34 cellular contexts compared by ENCODE assay signal in the genomic region with DNA sequence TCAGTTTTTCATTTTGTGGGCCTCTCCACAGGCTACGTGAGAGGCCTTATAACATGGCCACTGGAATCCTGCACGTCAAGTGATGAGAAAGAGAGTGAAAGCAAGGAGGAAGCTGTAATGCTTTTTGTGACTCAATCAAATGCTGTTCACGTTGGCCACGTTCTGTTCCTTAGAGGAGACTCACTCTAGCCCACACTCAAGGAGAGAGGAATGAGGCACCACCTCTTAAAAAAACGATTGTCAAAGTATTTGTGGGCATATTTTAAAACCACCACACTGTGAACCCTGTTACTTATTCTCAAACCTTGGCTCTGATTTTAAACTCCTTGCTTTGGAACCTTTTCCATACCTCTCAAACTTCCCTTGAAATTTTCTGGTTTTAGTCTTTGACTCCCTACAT.
"Had no signal": no experiment of that assay in that cellular context is flagged by ENCODE, and none has a peak within 500 bp of the region (broad histone marks: within the 10 kb centered on the region; RNA-seq: fewer than 3 reads in every experiment).

No MANE protein-coding gene starts in this region.

- ATAC-seq: activated CD8-positive, alpha-beta T cell treated with anti-CD3 and anti-CD28 coated beads for 36 hours; activated naive CD4-positive, alpha-beta T cell treated with anti-CD3 and anti-CD28 coated beads, Interleukin-2, amount 50 U/mL, for 72 hours; activated T-cell treated with anti-CD3 and anti-CD28 coated beads, Interleukin-2, amount 50 U/mL, for 4 hours; activated T-cell treated with anti-CD3 and anti-CD28 coated beads, Interleukin-2, amount 50 U/mL, for 72 hours; activated T-helper 17 cell treated with anti-CD3 and anti-CD28 coated beads, Interleukin-2, amount 50 U/mL, for 72 hours had no signal

- H3K27ac Mint-ChIP-seq: activated B cell treated with CpG ODN at 0.5 μM for 24 hours; activated CD4-positive, alpha-beta memory T cell treated with anti-CD3 and anti-CD28 coated beads for 36 hours; activated CD4-positive, alpha-beta T cell treated with anti-CD3 and anti-CD28 coated beads, Interleukin-2, amount 10 ng/mL, durations not matched to agents 24 days and 14 days; activated CD8-positive, alpha-beta T cell treated with anti-CD3 and anti-CD28 coated beads for 36 hours; activated naive CD4-positive, alpha-beta T cell treated with anti-CD3 and anti-CD28 coated beads for 36 hours; activated naive CD8-positive, alpha-beta T cell treated with anti-CD3 and anti-CD28 coated beads for 36 hours; activated T-cell treated with anti-CD3 and anti-CD28 coated beads, Interleukin-2, amount 50 U/mL, for 72 hours; activated T-helper 1 cell treated with anti-CD3 and anti-CD28 coated beads, Interleukin-12 subunit alpha, Interleukin-12 subunit beta, Interleukin-2, Interleukin-4 antibody, amounts not matched to agents 30 ng/mL and 10 ng/mL and 1 ng/mL, durations not matched to agents 14 hours and 24 hours and 36 hours; activated T-helper 17 cell treated with anti-CD3 and anti-CD28 coated beads, Interleukin-2, amount 50 U/mL, for 72 hours; T-helper 1 cell treated with Interleukin-12 subunit alpha and Interleukin-12 subunit beta and Interleukin-4 antibody, amounts not matched to agents 30 μg/mL and 1 μg/mL, for 36 hours; T-helper 2 cell treated with Interferon-gamma antibody and Interleukin-4, amounts not matched to agents 5 μg/mL and 100 μg/mL, for 36 hours had no signal

- H3K27me3 Mint-ChIP-seq: activated B cell treated with CpG ODN at 0.5 μM for 24 hours; activated CD4-positive, alpha-beta memory T cell treated with anti-CD3 and anti-CD28 coated beads for 36 hours; activated CD4-positive, alpha-beta T cell treated with anti-CD3 and anti-CD28 coated beads, Interleukin-2, amount 10 ng/mL, durations not matched to agents 24 days and 14 days; activated CD8-positive, alpha-beta T cell treated with anti-CD3 and anti-CD28 coated beads for 36 hours; activated naive CD8-positive, alpha-beta T cell treated with anti-CD3 and anti-CD28 coated beads for 36 hours; activated T-helper 17 cell treated with anti-CD3 and anti-CD28 coated beads, Interleukin-2, amount 50 U/mL, for 72 hours had no signal

- H3K9me3 ChIP-seq: adrenal gland, ascending aorta had no signal

- H3K27me3 ChIP-seq: adrenal gland, ascending aorta, brain microvascular endothelial cell, breast epithelium had no signal

- H3K36me3 Mint-ChIP-seq: activated CD4-positive, alpha-beta memory T cell treated with anti-CD3 and anti-CD28 coated beads for 36 hours; activated naive CD8-positive, alpha-beta T cell treated with anti-CD3 and anti-CD28 coated beads for 36 hours had no signal

- DNase-seq: activated B cell treated with CpG ODN at 0.5 μM for 24 hours; activated CD4-positive, alpha-beta memory T cell treated with anti-CD3 and anti-CD28 coated beads for 36 hours; activated CD4-positive, alpha-beta T cell treated with anti-CD3 and anti-CD28 coated beads for 4 hours; activated CD4-positive, alpha-beta T cell treated with anti-CD3 and anti-CD28 coated beads, Interleukin-2, amount 10 ng/mL, durations not matched to agents 24 days and 14 days; activated CD4-positive, alpha-beta T cell treated with anti-CD3 and anti-CD28 coated beads, Interleukin-2, amount 50 U/mL, for 1 hour; activated CD4-positive, alpha-beta T cell treated with anti-CD3 and anti-CD28 coated beads, Interleukin-2, amount 50 U/mL, for 4 hours; activated CD4-positive, CD25-positive, alpha-beta regulatory T cell treated with anti-CD3 and anti-CD28 coated beads, Interleukin-2, amount 50 U/mL, for 72 hours; activated CD8-positive, alpha-beta memory T cell treated with anti-CD3 and anti-CD28 coated beads, Interleukin-2, amount 50 U/mL, for 4 hours; activated CD8-positive, alpha-beta T cell treated with anti-CD3 and anti-CD28 coated beads for 36 hours; activated effector memory CD4-positive, alpha-beta T cell treated with anti-CD3 and anti-CD28 coated beads, Interleukin-2, amount 50 U/mL, for 16 hours; activated gamma-delta T cell treated with Interleukin-2 at 50 U/mL for 16 hours; activated naive CD4-positive, alpha-beta T cell; activated naive CD4-positive, alpha-beta T cell treated with anti-CD3 and anti-CD28 coated beads for 36 hours; activated naive CD4-positive, alpha-beta T cell treated with anti-CD3 and anti-CD28 coated beads, Interleukin-2, amount 50 U/mL, for 16 hours; activated naive CD8-positive, alpha-beta T cell treated with anti-CD3 and anti-CD28 coated beads for 36 hours; activated T-cell treated with anti-CD3 and anti-CD28 coated beads for 4 hours; activated T-cell treated with anti-CD3 and anti-CD28 coated beads, Interleukin-2, amount 50 U/mL, for 1 hour; activated T-cell treated with anti-CD3 and anti-CD28 coated beads, Interleukin-2, amount 50 U/mL, for 4 hours; activated T-cell treated with anti-CD3 and anti-CD28 coated beads, Interleukin-2, amount 50 U/mL, for 72 hours; adrenal gland; amniotic stem cell; brain microvascular endothelial cell; central memory CD4-positive, alpha-beta T cell; T-helper 2 cell; T-helper 9 cell had no signal

- FAIRE-seq: TTC549 had no signal

- H3K4me3 Mint-ChIP-seq: activated B cell treated with CpG ODN at 0.5 μM for 24 hours; activated CD4-positive, alpha-beta memory T cell treated with anti-CD3 and anti-CD28 coated beads for 36 hours; activated CD4-positive, alpha-beta T cell treated with anti-CD3 and anti-CD28 coated beads, Interleukin-2, amount 10 ng/mL, durations not matched to agents 24 days and 14 days; activated CD8-positive, alpha-beta T cell treated with anti-CD3 and anti-CD28 coated beads for 36 hours; activated naive CD4-positive, alpha-beta T cell treated with anti-CD3 and anti-CD28 coated beads for 36 hours; activated naive CD8-positive, alpha-beta T cell treated with anti-CD3 and anti-CD28 coated beads for 36 hours; activated T-cell treated with anti-CD3 and anti-CD28 coated beads, Interleukin-2, amount 50 U/mL, for 4 hours; activated T-cell treated with anti-CD3 and anti-CD28 coated beads, Interleukin-2, amount 50 U/mL, for 72 hours; activated T-helper 1 cell treated with anti-CD3 and anti-CD28 coated beads, Interleukin-12 subunit alpha, Interleukin-12 subunit beta, Interleukin-2, Interleukin-4 antibody, amounts not matched to agents 30 ng/mL and 10 ng/mL and 1 ng/mL, durations not matched to agents 14 hours and 24 hours and 36 hours; activated T-helper 17 cell treated with anti-CD3 and anti-CD28 coated beads, Interleukin-2, amount 50 U/mL, for 72 hours; T-helper 1 cell treated with Interleukin-12 subunit alpha and Interleukin-12 subunit beta and Interleukin-4 antibody, amounts not matched to agents 30 μg/mL and 1 μg/mL, for 36 hours; T-helper 2 cell treated with Interferon-gamma antibody and Interleukin-4, amounts not matched to agents 5 μg/mL and 100 μg/mL, for 36 hours had no signal

- H3K27ac ChIP-seq: adrenal gland, ascending aorta, brain microvascular endothelial cell, breast epithelium, VCaP had no signal

- H3K36me3 ChIP-seq: adrenal gland, ascending aorta, brain microvascular endothelial cell, breast epithelium had no signal

- H3K4me1 ChIP-seq: adrenal gland, ascending aorta, breast epithelium had no signal

- H3K4me3 ChIP-seq: adrenal gland, ascending aorta, breast epithelium had no signal

- H3K9me3 Mint-ChIP-seq: activated CD4-positive, alpha-beta T cell treated with anti-CD3 and anti-CD28 coated beads, Interleukin-2, amount 10 ng/mL, durations not matched to agents 24 days and 14 days; activated T-helper 1 cell treated with anti-CD3 and anti-CD28 coated beads, Interleukin-12 subunit alpha, Interleukin-12 subunit beta, Interleukin-2, Interleukin-4 antibody, amounts not matched to agents 30 ng/mL and 10 ng/mL and 1 ng/mL, durations not matched to agents 14 hours and 24 hours and 36 hours had no signal

- H3K4me1 Mint-ChIP-seq: activated B cell treated with CpG ODN at 0.5 μM for 24 hours; activated CD4-positive, alpha-beta T cell treated with anti-CD3 and anti-CD28 coated beads, Interleukin-2, amount 10 ng/mL, durations not matched to agents 24 days and 14 days; activated naive CD8-positive, alpha-beta T cell treated with anti-CD3 and anti-CD28 coated beads for 36 hours; activated T-helper 17 cell treated with anti-CD3 and anti-CD28 coated beads, Interleukin-2, amount 50 U/mL, for 72 hours had no signal
